Comparison of ENCODE assay signal across 9 cellular contexts in genomic region chr1:217897121-217897520, GRCh38.
"Had no signal": no experiment of that assay in that cellular context is flagged by ENCODE, and none has a peak within 500 bp of the region (broad histone marks: within the 10 kb centered on the region; RNA-seq: fewer than 3 reads in every experiment).

No MANE protein-coding gene starts in this region.

- ATAC-seq: HCT116, HepG2 had no signal

- H3K4me3 ChIP-seq: HAP-1 had no signal

- H3K27me3 Mint-ChIP-seq: IgD-negative memory B cell had no signal

- H3K4me1 Mint-ChIP-seq: IgD-negative memory B cell had no signal

- H3K9me3 Mint-ChIP-seq: IgD-negative memory B cell had no signal

- FAIRE-seq: HepG2 had no signal

- H3K4me3 Mint-ChIP-seq: HFFc6 had no signal

- DNase-seq: GOT3, H7, HFFc6, KBM-7 had no signal

- H3K9me3 ChIP-seq: HAP-1 had no signal

- H3K27ac Mint-ChIP-seq: HFFc6, IgD-negative memory B cell had no signal

- H3K4me1 ChIP-seq: HAP-1 had no signal

- H3K36me3 ChIP-seq: HAP-1 had no signal

- H3K27ac ChIP-seq: HL-60 had no signal
